ENCODE assay signal across 9 cellular contexts in the genomic region with DNA sequence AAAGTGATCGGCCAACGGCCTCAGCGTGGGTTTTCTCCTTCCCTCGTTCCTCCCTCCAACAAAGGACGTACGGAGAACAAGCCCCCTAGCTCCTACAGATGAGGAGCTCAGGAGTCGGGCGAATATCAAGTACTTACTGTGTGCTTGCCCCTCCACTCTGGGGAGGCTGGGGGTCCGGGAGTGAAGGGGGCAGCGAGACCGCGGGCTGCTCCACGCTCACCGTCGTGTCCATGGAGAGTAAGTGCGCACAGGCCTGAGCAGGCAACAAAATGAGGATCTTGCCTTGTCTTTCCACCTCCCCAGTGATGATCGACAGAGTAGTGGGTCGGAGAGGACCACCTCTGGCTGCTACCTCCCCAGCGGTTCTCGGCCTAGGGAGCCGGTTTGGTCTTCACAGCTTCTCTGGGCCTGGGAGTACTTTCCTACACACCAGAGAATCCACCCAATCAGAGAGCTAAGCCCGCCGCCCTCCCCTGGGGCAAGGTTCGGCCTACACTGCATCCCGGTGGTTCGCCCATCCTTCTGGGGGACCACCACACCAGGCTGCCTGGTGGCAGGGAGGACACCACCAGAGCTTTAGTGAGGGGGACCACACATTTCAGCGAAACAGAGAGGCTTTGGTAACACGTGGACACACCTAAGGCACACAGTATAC. TPM values are rescaled to one million over a fixed set of nuclear protein-coding genes. Genes with fewer than 3 reads are reported as not detected.
DNase-seq lines count a peak whose midpoint lies in the region; ATAC-seq and TF ChIP-seq lines count a peak whose summit lies in the region.
"Had no signal": no experiment of that assay in that cellular context is flagged by ENCODE, and none has a peak within 500 bp of the region (broad histone marks: within the 10 kb centered on the region; RNA-seq: fewer than 3 reads in every experiment).

No MANE protein-coding gene starts in this region.

- H3K4me3 Mint-ChIP-seq in T-helper 2 cell treated with Interferon-gamma antibody and Interleukin-4, amounts not matched to agents 5 μg/mL and 100 μg/mL, for 36 hours: peak overlapping the region; percentile 82

- in situ Hi-C loops in astrocyte of the spinal cord (cut with HindIII; ENCODE audit: low sequenced_read_pairs): no loop called here

- H3K27ac ChIP-seq in subcutaneous abdominal adipose tissue (ENCODE audit: low read depth, low read length): no peak overlapping the region
- H3K27ac ChIP-seq: SJCRH30 had no signal

- no peak for TF ChIP-seq CTCF in astrocyte of the spinal cord (IDR thresholded peaks at IDR 0.05; ENCODE audit: low read depth, low read length)
- TF ChIP-seq CTCF in kidney epithelial cell (IDR thresholded peaks at IDR 0.05; ENCODE audit: insufficient read depth, low read length, poor library complexity, severe bottlenecking): no peak

- H3K9me3 ChIP-seq in subcutaneous abdominal adipose tissue (ENCODE audit: control insufficient read depth in 5 of 5, low read length in 5 of 5): peaks cover 0 to 11% (median 3%) of the 10 kb centered on the region in 5 donors
- H3K9me3 ChIP-seq: SJCRH30 had no signal

- DNase-seq in T-helper 2 cell treated with Interferon-gamma antibody and Interleukin-4, amounts not matched to agents 5 μg/mL and 100 μg/mL, for 36 hours (ENCODE audit: low spot score): no peak
- no peak for DNase-seq in T-helper 2 cell
- DNase-seq in astrocyte of the spinal cord (ENCODE audit: low read depth, low spot score): no peak
- DNase-seq in kidney epithelial cell (ENCODE audit: low read depth): no peak
- no peak for DNase-seq in epidermal melanocyte (ENCODE audit: insufficient read length, low spot score)
- no peak for DNase-seq in mesenteric fat pad (ENCODE audit: low spot score)
- DNase-seq: SJCRH30 had no signal

- H3K27me3 Mint-ChIP-seq in T-helper 2 cell treated with Interferon-gamma antibody and Interleukin-4, amounts not matched to agents 5 μg/mL and 100 μg/mL, for 36 hours (ENCODE audit: low read depth): peaks cover 48% of the 10 kb centered on the region

- no peak overlapping the region for H3K27ac Mint-ChIP-seq in T-helper 2 cell treated with Interferon-gamma antibody and Interleukin-4, amounts not matched to agents 5 μg/mL and 100 μg/mL, for 36 hours

- peaks cover 10% of the 10 kb centered on the region for H3K36me3 Mint-ChIP-seq in T-helper 2 cell treated with Interferon-gamma antibody and Interleukin-4, amounts not matched to agents 5 μg/mL and 100 μg/mL, for 36 hours (ENCODE audit: low read depth)

- peak overlapping the region; percentile 46 for H3K4me3 ChIP-seq in astrocyte of the spinal cord (ENCODE audit: low read depth, low read length)
- H3K4me3 ChIP-seq in kidney epithelial cell (ENCODE audit: low read depth, low read length): peak overlapping the region; percentile 56
- H3K4me3 ChIP-seq in subcutaneous abdominal adipose tissue (ENCODE audit: low read depth in 1 of 5, low read length in 5 of 5): peak overlapping the region; percentile 72 to 85 (median 79)
- H3K4me3 ChIP-seq: SJCRH30 had no signal

- no peak for ATAC-seq in HG02840 (IDR thresholded peaks at IDR 0.05; ENCODE audit: low FRiP score, unreplicated experiment)

- H3K4me1 ChIP-seq in subcutaneous abdominal adipose tissue (ENCODE audit: control insufficient read depth in 5 of 5, insufficient read depth in 5 of 5, low read length in 5 of 5): peaks cover 2 to 29% (median 20%) of the 10 kb centered on the region in 5 donors
- H3K4me1 ChIP-seq: SJCRH30 had no signal

- H3K27me3 ChIP-seq in kidney epithelial cell (ENCODE audit: control insufficient read depth, insufficient read depth, low read length) (no peaks in the 10 kb centered on the region), subcutaneous abdominal adipose tissue (ENCODE audit: control insufficient read depth in 5 of 5, insufficient read depth in 4 of 5, low read length in 5 of 5) (no peaks in the 10 kb centered on the region)
- H3K27me3 ChIP-seq: SJCRH30 had no signal

- H3K36me3 ChIP-seq in kidney epithelial cell (ENCODE audit: control insufficient read depth, insufficient read depth, low read length) (no peaks in the 10 kb centered on the region), subcutaneous abdominal adipose tissue (ENCODE audit: control insufficient read depth in 5 of 5, insufficient read depth in 5 of 5, low read length in 5 of 5) (no peaks in the 10 kb centered on the region)
- H3K36me3 ChIP-seq: SJCRH30 had no signal

- H3K4me1 Mint-ChIP-seq in T-helper 2 cell treated with Interferon-gamma antibody and Interleukin-4, amounts not matched to agents 5 μg/mL and 100 μg/mL, for 36 hours (ENCODE audit: low read depth): peaks cover 10% of the 10 kb centered on the region

- H3K9ac ChIP-seq in subcutaneous abdominal adipose tissue (ENCODE audit: low read length in 5 of 5): peak overlapping the region in 3 of 5 donors; percentile 74 to 85 (median 77)

- peaks cover 30% of the 10 kb centered on the region for H3K9me3 Mint-ChIP-seq in T-helper 2 cell treated with Interferon-gamma antibody and Interleukin-4, amounts not matched to agents 5 μg/mL and 100 μg/mL, for 36 hours

RNA-seq across cellular contexts. Expression of a gene that starts 0.6 kb away (rescaled TPM):
- 4.2 and 7.1 TPM in 2 replicates for total RNA-seq in kidney epithelial cell
- total RNA-seq in mesenteric fat pad: 14.7 TPM

RNA-seq across cellular contexts. Expression of a gene that starts 47.5 kb away (rescaled TPM):
- total RNA-seq in kidney epithelial cell (5.7 and 6.2 TPM in 2 replicates), mesenteric fat pad (9.5 TPM)

RNA-seq across cellular contexts. Expression of a gene that starts 47.9 kb away (rescaled TPM):
- total RNA-seq in kidney epithelial cell (30.3 and 42.1 TPM in 2 replicates), mesenteric fat pad (25.0 TPM)
